Comparison of ENCODE assay signal across 17 cellular contexts in the genomic region with DNA sequence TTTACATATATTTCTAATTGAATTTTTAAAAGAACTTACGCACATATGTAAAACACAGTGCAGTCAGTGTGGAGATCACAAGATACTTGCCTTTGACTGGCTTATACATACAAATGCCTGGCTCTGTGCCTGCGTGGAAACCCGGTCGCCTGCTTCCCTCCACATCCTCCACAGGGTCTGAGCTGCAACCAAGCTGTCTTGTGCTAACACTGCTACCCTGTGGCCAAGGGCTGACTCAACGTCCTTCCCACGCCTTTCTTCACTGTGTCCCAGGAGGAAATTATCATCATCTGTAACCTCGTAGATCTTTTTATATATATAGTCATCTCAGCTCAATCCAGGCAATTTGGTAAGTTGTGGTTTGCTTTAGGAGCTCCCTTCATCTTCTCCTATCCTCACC.
DNase-seq lines count a peak whose midpoint lies in the region; ATAC-seq, FAIRE-seq and TF ChIP-seq lines count a peak whose summit lies in the region.
"Had no signal": no experiment of that assay in that cellular context is flagged by ENCODE, and none has a peak within 500 bp of the region (broad histone marks: within the 10 kb centered on the region; RNA-seq: fewer than 3 reads in every experiment).

No MANE protein-coding gene starts in this region.

- no peak overlapping the region for H3K4me2 ChIP-seq in HCT116 (ENCODE audit: low read length)
- no peak overlapping the region for H3K4me2 ChIP-seq in K562 (ENCODE audit: insufficient read depth, low read length)

- peaks cover 9% of the 10 kb centered on the region for H3K27me3 Mint-ChIP-seq in activated CD4-positive, alpha-beta T cell treated with anti-CD3 and anti-CD28 coated beads, Interleukin-2, amount 10 ng/mL, durations not matched to agents 7 days and 5 days
- H3K27me3 Mint-ChIP-seq in osteocyte (ENCODE audit: unreplicated experiment), result peaks cover 6% of the 10 kb centered on the region

- H3K9ac ChIP-seq in HCT116 (ENCODE audit: low read length) (no peak overlapping the region), K562 (ENCODE audit: insufficient read depth in 1 of 2, low read depth in 2 of 2, low read length in 2 of 2) (no peak overlapping the region)

- TF ChIP-seq RAD21 in HCT116 (IDR thresholded peaks at IDR 0.05; ENCODE audit: low read depth) (peak; percentile 21; the same call in 1 of the 2 replicates), K562 (CRISPR knock-in tag; conservative IDR thresholded peaks at IDR 0.05 in 1 of 2, IDR thresholded peaks at IDR 0.05 in 1 of 2) (no peak)

- H3K9me2 ChIP-seq in HCT116 (ENCODE audit: insufficient read depth), result no peaks in the 10 kb centered on the region

- H3K9me3 ChIP-seq in HCT116 (ENCODE audit: control insufficient read depth in 1 of 2, insufficient read depth in 1 of 2, low read depth in 1 of 2, low read length in 2 of 2) (no peaks in the 10 kb centered on the region), K562 (replicated peaks; ENCODE audit: control insufficient read depth, insufficient read depth, low read depth, low read length) (no peaks in the 10 kb centered on the region)
- H3K9me3 ChIP-seq: BE2C had no signal

- WGBS in K562 (ENCODE audit: insufficient coverage, low coverage, missing lambda C conversion rate), result 0% methylated on average over 7 of the region's 7 CpGs

- H3K9me1 ChIP-seq in K562 (ENCODE audit: control insufficient read depth, insufficient read depth, low read length), result no peaks in the 10 kb centered on the region

- intact Hi-C loops in HCT116 (cut with micrococcal nuclease) (loop anchor here (10.0 kb wide), 1 partner anchor 122 kb away; a partner anchor contains a TSS), K562 (cut with micrococcal nuclease) (no loop called here)

- H3K27me3 ChIP-seq in HCT116 (ENCODE audit: insufficient read depth, low read length), result no peaks in the 10 kb centered on the region
- H3K27me3 ChIP-seq in K562 (ENCODE audit: control insufficient read depth in 2 of 2, insufficient read depth in 2 of 2, low read length in 2 of 2), result peaks cover 0 to 21% of the 10 kb centered on the region in 2 experiments; a peak in 1 of 5 replicates
- H3K27me3 ChIP-seq: BE2C had no signal

- H3K36me3 ChIP-seq in HCT116 (ENCODE audit: control insufficient read depth in 1 of 2, insufficient read depth in 2 of 2, low read length in 2 of 2), result no peaks in the 10 kb centered on the region
- no peaks in the 10 kb centered on the region for H3K36me3 ChIP-seq in K562 (ENCODE audit: control insufficient read depth, insufficient read depth, low read length)
- H3K36me3 ChIP-seq: BE2C had no signal

- TF ChIP-seq POLR2A in HCT116 (IDR thresholded peaks at IDR 0.05; ENCODE audit: borderline replicate concordance, extremely low read depth, insufficient read depth, insufficient read length) (no peak), K562 (conservative IDR thresholded peaks at IDR 0.05) (no peak)

- H3K4me1 Mint-ChIP-seq in activated CD4-positive, alpha-beta T cell treated with anti-CD3 and anti-CD28 coated beads, Interleukin-2, amount 10 ng/mL, durations not matched to agents 7 days and 5 days, result no peaks in the 10 kb centered on the region
- no peaks in the 10 kb centered on the region for H3K4me1 Mint-ChIP-seq in osteocyte (ENCODE audit: unreplicated experiment)
- H3K4me1 Mint-ChIP-seq: CD4-positive, CD25-positive, alpha-beta regulatory T cell had no signal

- H3K27ac Mint-ChIP-seq in activated CD4-positive, alpha-beta T cell treated with anti-CD3 and anti-CD28 coated beads, Interleukin-2, amount 10 ng/mL, durations not matched to agents 7 days and 5 days, result no peak overlapping the region
- H3K27ac Mint-ChIP-seq in osteocyte (ENCODE audit: unreplicated experiment), result no peak overlapping the region
- H3K27ac Mint-ChIP-seq: CD4-positive, CD25-positive, alpha-beta regulatory T cell had no signal

- TF ChIP-seq EP300 in K562 (IDR thresholded peaks at IDR 0.05; ENCODE audit: low read length), result no peak

- H3K27ac ChIP-seq in HCT116 (ENCODE audit: low read depth, low read length), result no peak overlapping the region
- no peak overlapping the region for H3K27ac ChIP-seq in K562 (ENCODE audit: extremely low read depth, low read depth, low read length)

- RAD21 ChIA-PET in HCT116 (lab: Charles Lee; ENCODE audit: low non-redundant PET in 1 of 2, low total read pairs in 2 of 2, uncharacterized antibody in 2 of 2, unreplicated experiment in 2 of 2), result no interaction called here

- DNase-seq in activated CD4-positive, alpha-beta T cell treated with anti-CD3 and anti-CD28 coated beads, Interleukin-2, amount 10 ng/mL, durations not matched to agents 7 days and 5 days, result peak; percentile 4
- DNase-seq in activated CD4-positive, alpha-beta T cell treated with anti-CD3 and anti-CD28 coated beads, Interleukin-2, amount 50 U/mL, for 48 hours, result no peak
- DNase-seq in HCT116 (ENCODE audit: low read depth, low spot score) (peak; percentile 4), K562 (ENCODE audit: extremely low read depth in 1 of 4, low spot score in 3 of 4) (no peak), osteocyte (ENCODE audit: extremely low spot score, unreplicated experiment) (peak; percentile 38), 8988T (no peak), NOMO-1 treated with dmso at 0.1 percent for 144 hours (lab: John Stamatoyannopoulos, UW; ENCODE audit: unreplicated experiment) (no peak)
- DNase-seq: BE2C; CD4-positive, CD25-positive, alpha-beta regulatory T cell; COR-L47; DMS 273 treated with DMSO at 0.1 percent for 48 hours; GDM1; NCI-H1105; NCI-H2081; NCI-H510A treated with DMSO at 0.1 percent for 48 hours; NCI-H774 had no signal

- POLR2A ChIA-PET in activated CD4-positive, alpha-beta T cell treated with anti-CD3 and anti-CD28 coated beads, Interleukin-2, amount 10 ng/mL, durations not matched to agents 7 days and 5 days (lab: Charles Lee), result no interaction called here
- POLR2A ChIA-PET in HCT116 (lab: Charles Lee), result no interaction called here
- POLR2A ChIA-PET in K562 (lab: Yijun Ruan, JAX), result interaction anchor here (1.1 kb wide), 1 partner anchor 11 kb away, joined by 3 read pairs; no protein-coding TSS in a partner anchor

- in situ Hi-C loops in K562 (cut with MboI), result no loop called here

- peaks cover 6% of the 10 kb centered on the region for H3K9me3 Mint-ChIP-seq in activated CD4-positive, alpha-beta T cell treated with anti-CD3 and anti-CD28 coated beads, Interleukin-2, amount 10 ng/mL, durations not matched to agents 7 days and 5 days
- H3K9me3 Mint-ChIP-seq in osteocyte (ENCODE audit: unreplicated experiment), result peaks cover 8% of the 10 kb centered on the region

- H3K4me3 Mint-ChIP-seq in activated CD4-positive, alpha-beta T cell treated with anti-CD3 and anti-CD28 coated beads, Interleukin-2, amount 10 ng/mL, durations not matched to agents 7 days and 5 days, result no peak overlapping the region
- H3K4me3 Mint-ChIP-seq in osteocyte (ENCODE audit: unreplicated experiment), result no peak overlapping the region
- H3K4me3 Mint-ChIP-seq: CD4-positive, CD25-positive, alpha-beta regulatory T cell had no signal

- H3K4me1 ChIP-seq in HCT116 (ENCODE audit: control insufficient read depth in 1 of 2, insufficient read depth in 2 of 2, low read length in 2 of 2) (no peaks in the 10 kb centered on the region), K562 (replicated peaks in 1 of 2; ENCODE audit: control insufficient read depth in 2 of 2, insufficient read depth in 2 of 2, low read length in 2 of 2) (no peaks in the 10 kb centered on the region)
- H3K4me1 ChIP-seq: BE2C had no signal

- TF ChIP-seq CTCF in HCT116 (IDR thresholded peaks at IDR 0.05 in 2 of 3, conservative IDR thresholded peaks at IDR 0.05 in 1 of 3; ENCODE audit: borderline replicate concordance in 1 of 3, insufficient read depth in 1 of 3, low read depth in 2 of 3, low read length in 2 of 3) (peak in 2 of 3 experiments; percentile 32 to 41; a peak in 3 of 6 replicates), K562 (IDR thresholded peaks at IDR 0.05 in 2 of 3, conservative IDR thresholded peaks at IDR 0.05 in 1 of 3; ENCODE audit: insufficient read depth in 2 of 3, low read depth in 1 of 3, low read length in 3 of 3) (peak; percentile 10 to 19 (median 13); a peak in 2 of 6 replicates), osteocyte (IDR thresholded peaks at IDR 0.05) (no peak)

- no peaks in the 10 kb centered on the region for H4K20me1 ChIP-seq in HCT116 (ENCODE audit: insufficient read depth)
- no peaks in the 10 kb centered on the region for H4K20me1 ChIP-seq in K562 (replicated peaks; ENCODE audit: control insufficient read depth, insufficient read depth, low read length)

- CTCF ChIA-PET in activated CD4-positive, alpha-beta T cell treated with anti-CD3 and anti-CD28 coated beads, Interleukin-2, amount 10 ng/mL, durations not matched to agents 7 days and 5 days (lab: Charles Lee), result no interaction called here
- CTCF ChIA-PET in HCT116 (lab: Charles Lee) (interaction anchor here (0.7 to 1.5 kb wide), 2 partner anchors 18 to 106 kb away, joined by 3 read pairs; no protein-coding TSS in a partner anchor), K562 (lab: Yijun Ruan, JAX; ENCODE audit: low intra/inter-chr PET ratio) (no interaction called here)

- H3K36me3 Mint-ChIP-seq in activated CD4-positive, alpha-beta T cell treated with anti-CD3 and anti-CD28 coated beads, Interleukin-2, amount 10 ng/mL, durations not matched to agents 7 days and 5 days (ENCODE audit: low read depth), result no peaks in the 10 kb centered on the region
- H3K36me3 Mint-ChIP-seq in osteocyte (ENCODE audit: unreplicated experiment), result no peaks in the 10 kb centered on the region
- H3K36me3 Mint-ChIP-seq: CD4-positive, CD25-positive, alpha-beta regulatory T cell had no signal

- no peaks in the 10 kb centered on the region for H3K79me2 ChIP-seq in HCT116 (ENCODE audit: insufficient read depth, low read length)
- no peaks in the 10 kb centered on the region for H3K79me2 ChIP-seq in K562 (ENCODE audit: control insufficient read depth, insufficient read depth, low read length)

- H3K4me3 ChIP-seq in HCT116 (replicated peaks in 1 of 2; ENCODE audit: low read depth in 1 of 2, low read length in 2 of 2), result no peak overlapping the region
- no peak overlapping the region for H3K4me3 ChIP-seq in K562

- H2AFZ ChIP-seq in HCT116 (ENCODE audit: low read depth, low read length, poor library complexity, severe bottlenecking) (no peak overlapping the region), K562 (ENCODE audit: low read depth, low read length) (no peak overlapping the region)

- BruUV-seq in HCT116 (replicated peaks; lab: Mats Ljungman, UMichigan), result no TSS peak
- no TSS peak for BruUV-seq in K562 (replicated peaks; lab: Mats Ljungman, UMichigan)

- no peak for ATAC-seq in HCT116
- 0 out of 3 replicates have a peak, but pooled peaks have one; percentile 47 for ATAC-seq in K562

- no peak for FAIRE-seq in K562 (lab: Jason Lieb, UNC)
- FAIRE-seq: A204.1 had no signal

TF ChIP-seq in HCT116, 20 proteins besides CTCF, POLR2A, EP300 and RAD21 (continues in another document):
- 0 out of 2 replicates have a peak, but pooled peaks have one; percentile 44 for TF ChIP-seq CBX3 (IDR thresholded peaks at IDR 0.05; ENCODE audit: low read depth)

TF ChIP-seq in K562, 482 proteins besides CTCF, POLR2A, EP300 and RAD21:
- TF ChIP-seq NRF1 (conservative IDR thresholded peaks at IDR 0.05 in 1 of 2, IDR thresholded peaks at IDR 0.05 in 1 of 2), result no peak
- TF ChIP-seq EGR1 (conservative IDR thresholded peaks at IDR 0.05), result 0 out of 2 replicates have a peak, but pooled peaks have one; percentile 10
- TF ChIP-seq CBX3 (IDR thresholded peaks at IDR 0.05; ENCODE audit: borderline replicate concordance in 1 of 2, low read length in 2 of 2), result 0 out of 3 replicates have a peak, but pooled peaks of 1 of the 2 experiments have one; percentile 28

Comparison
In these comparisons a context has a peak if more than half of its experiments do, and no peak if none do; other contexts are left out.
1. DNase-seq: peak in activated CD4-positive, alpha-beta T cell treated with anti-CD3 and anti-CD28 coated beads, Interleukin-2, amount 10 ng/mL, durations not matched to agents 7 days and 5 days (single experiment), HCT116 (single experiment) and osteocyte (single experiment); none in activated CD4-positive, alpha-beta T cell treated with anti-CD3 and anti-CD28 coated beads, Interleukin-2, amount 50 U/mL, for 48 hours (0 of 2), K562 (0 of 4), 8988T (single experiment) and NOMO-1 treated with dmso at 0.1 percent for 144 hours (single experiment).